10 cellular contexts compared by ENCODE assay signal in the genomic region with DNA sequence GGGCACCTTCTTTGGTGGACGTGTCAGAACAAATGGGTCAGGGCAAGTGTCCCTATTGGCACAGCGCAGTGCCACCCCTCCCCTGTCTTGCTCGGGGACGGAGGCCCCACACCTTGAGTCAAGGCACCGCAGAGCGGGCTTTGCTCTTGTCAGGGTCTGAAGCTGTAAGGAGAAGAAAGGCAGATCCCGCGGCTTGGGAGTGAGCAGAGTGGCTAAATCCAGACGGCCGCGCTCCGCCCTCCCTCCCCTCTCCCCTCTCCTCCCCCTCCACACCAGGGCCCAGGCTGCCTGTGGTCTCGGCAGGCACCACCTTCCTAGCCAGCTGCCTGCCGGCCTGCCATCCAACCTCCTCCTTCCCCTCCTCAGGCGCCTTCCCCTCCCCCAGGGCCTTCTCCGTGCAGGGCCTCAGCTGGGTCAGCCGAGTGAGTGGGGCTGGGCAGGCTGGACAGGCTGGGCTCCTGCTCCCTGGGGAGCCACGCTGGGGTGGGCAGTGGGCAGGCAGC. TPM values are rescaled to one million over a fixed set of nuclear protein-coding genes. Genes with fewer than 3 reads are reported as not detected.
DNase-seq lines count a peak whose midpoint lies in the region; TF ChIP-seq lines count a peak whose summit lies in the region.
"Had no signal": no experiment of that assay in that cellular context is flagged by ENCODE, and none has a peak within 500 bp of the region (broad histone marks: within the 10 kb centered on the region; RNA-seq: fewer than 3 reads in every experiment).

No MANE protein-coding gene starts in this region.

- H3K4me1 ChIP-seq in esophagus (ENCODE audit: control insufficient read depth in 2 of 2, insufficient read depth in 2 of 2, low read length in 1 of 2) (peaks cover 4% of the 10 kb centered on the region in 2 donors), uterus (peaks cover 0 to 22% of the 10 kb centered on the region in 2 donors)

- intact Hi-C loops in uterus (cut with DNase I; ENCODE audit: low total_unique reads), result no loop called here

- H3K27ac ChIP-seq in esophagus (ENCODE audit: low read depth in 2 of 2, low read length in 1 of 2), result peak overlapping the region; percentile 70 to 81
- H3K27ac ChIP-seq in uterus, result peak overlapping the region; percentile 97 to 98

- TF ChIP-seq POLR2A in uterus (IDR thresholded peaks at IDR 0.05), result peak; percentile 23 to 59

- 48 to 62% methylated on average over 18 of the region's 18 CpGs for WGBS in esophagus, 2 donors

- no peaks in the 10 kb centered on the region for H3K9me3 ChIP-seq in esophagus (ENCODE audit: control insufficient read depth in 2 of 2, insufficient read depth in 1 of 2, low read depth in 1 of 2, low read length in 1 of 2)
- no peaks in the 10 kb centered on the region for H3K9me3 ChIP-seq in uterus

- no peaks in the 10 kb centered on the region for H3K36me3 ChIP-seq in esophagus (ENCODE audit: control insufficient read depth in 2 of 2, insufficient read depth in 2 of 2, low read length in 1 of 2)
- H3K36me3 ChIP-seq in uterus, result no peaks in the 10 kb centered on the region

- H3K27me3 ChIP-seq in esophagus (ENCODE audit: control insufficient read depth in 1 of 2, insufficient read depth in 2 of 2, low read length in 2 of 2), result no peaks in the 10 kb centered on the region
- no peaks in the 10 kb centered on the region for H3K27me3 ChIP-seq in uterus

- no peak for TF ChIP-seq CTCF in uterus (IDR thresholded peaks at IDR 0.05)

- DNase-seq in NCI-H2196 (lab: John Stamatoyannopoulos, UW; ENCODE audit: unreplicated experiment) (peak; percentile 22), NCI-H2196 treated with DMSO at 0.1 percent for 48 hours (lab: John Stamatoyannopoulos, UW; ENCODE audit: unreplicated experiment) (no peak), mucosa of gallbladder (ENCODE audit: low spot score) (peak; percentile 59), uterus (peak; percentile 85 to 91), DMS53 (lab: John Stamatoyannopoulos, UW) (no peak), T-helper 2 cell (no peak), NCI-H187 (lab: John Stamatoyannopoulos, UW) (no peak)
- DNase-seq: activated CD4-positive, alpha-beta T cell treated with anti-CD3 and anti-CD28 coated beads for 1 hour; effector CD4-positive, alpha-beta T cell had no signal

- H3K4me3 ChIP-seq in esophagus (ENCODE audit: low read depth in 1 of 2, low read length in 2 of 2) (no peak overlapping the region), uterus (peak overlapping the region in 1 of 2 donors; percentile 19)

RNA-seq across cellular contexts. Expression of gene SPEG, which starts 25.8 kb away (rescaled TPM):
- polyA plus RNA-seq in esophagus, result 10 to 100 TPM; 22.3 to 37.7 TPM
- 80.5 TPM for total RNA-seq in mucosa of gallbladder
- 100 to 1,000 TPM in 1 of 4 donors, 10 to 100 TPM in 3; 22.9 to 318 (median 36.1) TPM for total RNA-seq in uterus

RNA-seq across cellular contexts. Expression of gene GMPPA, which starts 38.2 kb away (rescaled TPM):
- 10 to 100 TPM; 18.4 to 25.5 TPM for polyA plus RNA-seq in esophagus
- total RNA-seq in mucosa of gallbladder, result 49.2 TPM
- 10 to 100 TPM; 14.1 to 39.5 (median 27.6) TPM for total RNA-seq in uterus

RNA-seq across cellular contexts. Expression of gene DES, which starts 42.3 kb away (rescaled TPM):
- polyA plus RNA-seq in esophagus, result 100 to 1,000 TPM; 672 to 686 TPM
- total RNA-seq in mucosa of gallbladder, result 3,602 TPM
- 1,000 to 10,000 TPM in 2 of 4 donors, 100 to 1,000 TPM in 2; 578 to 3,551 (median 1,628) TPM for total RNA-seq in uterus

RNA-seq across cellular contexts. Expression of gene ASIC4, which starts 53.8 kb away (rescaled TPM):
- polyA plus RNA-seq in esophagus, result under 1 TPM; 0.01 to 0.02 TPM
- total RNA-seq in mucosa of gallbladder (not detected), uterus (under 1 TPM in 2 of 4 donors, not detected in 2; 0.21 to 0.30 TPM)

Comparison
In these comparisons a context has a peak if more than half of its experiments do, and no peak if none do; other contexts are left out.
1. DNase-seq: peak in NCI-H2196 (single experiment), mucosa of gallbladder (single experiment) and uterus (2 of 2); none in NCI-H2196 treated with DMSO at 0.1 percent for 48 hours (single experiment), DMS53 (single experiment), T-helper 2 cell (0 of 5) and NCI-H187 (0 of 2).